Comparison of ENCODE assay signal across 1 cellular context in the genomic region with DNA sequence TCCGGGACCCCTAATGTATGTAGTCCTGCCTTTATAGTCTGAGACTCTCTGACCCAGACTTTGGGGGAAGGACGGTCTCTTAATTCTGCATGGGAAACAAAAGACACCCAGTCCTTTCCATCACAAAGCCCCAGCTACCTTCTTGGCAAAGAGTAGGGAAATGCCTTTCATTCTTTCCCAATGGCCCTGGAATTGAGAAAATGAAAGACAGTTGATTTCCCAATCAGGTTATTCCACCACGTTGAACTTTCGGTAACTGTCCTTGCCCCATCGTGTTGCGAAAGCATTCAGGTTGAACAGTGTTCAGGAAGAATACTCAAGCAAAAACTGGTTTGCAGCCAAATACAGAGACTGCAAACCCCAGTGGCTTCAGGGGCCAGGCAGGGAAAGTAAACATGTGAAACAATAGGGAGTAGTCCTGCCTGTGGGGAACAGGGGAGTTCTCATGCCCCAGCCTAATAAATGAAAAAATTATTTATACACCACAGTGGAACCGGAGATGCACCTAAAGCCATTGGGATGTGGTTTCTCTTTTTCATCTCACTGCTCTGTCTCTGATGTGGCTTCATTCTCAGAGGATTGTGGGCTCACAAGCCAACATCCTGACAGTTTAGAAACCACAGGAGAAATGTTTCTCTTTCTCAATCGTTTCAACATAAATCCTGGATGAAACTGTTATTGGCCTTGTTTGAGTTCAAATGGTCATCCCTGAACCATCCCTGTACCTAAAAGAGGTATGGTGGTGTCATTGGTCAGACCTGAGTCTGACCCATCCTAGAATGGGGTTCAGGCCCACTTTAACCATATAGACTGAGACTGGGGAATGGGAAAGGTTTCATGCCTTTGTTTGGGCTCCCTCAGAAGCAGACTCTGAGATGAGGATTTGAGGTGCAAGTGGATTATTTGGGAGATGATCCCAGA.
TF ChIP-seq lines count a peak whose summit lies in the region.

No MANE protein-coding gene starts in this region.

TF ChIP-seq in HepG2, 621 proteins besides CTCF, POLR2A, EP300 and RAD21 (continued from another document and continues in another):
- TF ChIP-seq, protein P1, sequence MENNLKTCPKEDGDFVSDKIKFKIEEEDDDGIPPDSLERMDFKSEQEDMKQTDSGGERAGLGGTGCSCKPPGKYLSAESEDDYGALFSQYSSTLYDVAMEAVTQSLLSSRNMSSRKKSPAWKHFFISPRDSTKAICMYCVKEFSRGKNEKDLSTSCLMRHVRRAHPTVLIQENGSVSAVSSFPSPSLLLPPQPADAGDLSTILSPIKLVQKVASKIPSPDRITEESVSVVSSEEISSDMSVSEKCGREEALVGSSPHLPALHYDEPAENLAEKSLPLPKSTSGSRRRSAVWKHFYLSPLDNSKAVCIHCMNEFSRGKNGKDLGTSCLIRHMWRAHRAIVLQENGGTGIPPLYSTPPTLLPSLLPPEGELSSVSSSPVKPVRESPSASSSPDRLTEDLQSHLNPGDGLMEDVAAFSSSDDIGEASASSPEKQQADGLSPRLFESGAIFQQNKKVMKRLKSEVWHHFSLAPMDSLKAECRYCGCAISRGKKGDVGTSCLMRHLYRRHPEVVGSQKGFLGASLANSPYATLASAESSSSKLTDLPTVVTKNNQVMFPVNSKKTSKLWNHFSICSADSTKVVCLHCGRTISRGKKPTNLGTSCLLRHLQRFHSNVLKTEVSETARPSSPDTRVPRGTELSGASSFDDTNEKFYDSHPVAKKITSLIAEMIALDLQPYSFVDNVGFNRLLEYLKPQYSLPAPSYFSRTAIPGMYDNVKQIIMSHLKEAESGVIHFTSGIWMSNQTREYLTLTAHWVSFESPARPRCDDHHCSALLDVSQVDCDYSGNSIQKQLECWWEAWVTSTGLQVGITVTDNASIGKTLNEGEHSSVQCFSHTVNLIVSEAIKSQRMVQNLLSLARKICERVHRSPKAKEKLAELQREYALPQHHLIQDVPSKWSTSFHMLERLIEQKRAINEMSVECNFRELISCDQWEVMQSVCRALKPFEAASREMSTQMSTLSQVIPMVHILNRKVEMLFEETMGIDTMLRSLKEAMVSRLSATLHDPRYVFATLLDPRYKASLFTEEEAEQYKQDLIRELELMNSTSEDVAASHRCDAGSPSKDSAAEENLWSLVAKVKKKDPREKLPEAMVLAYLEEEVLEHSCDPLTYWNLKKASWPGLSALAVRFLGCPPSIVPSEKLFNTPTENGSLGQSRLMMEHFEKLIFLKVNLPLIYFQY (CRISPR knock-in tag; IDR thresholded peaks at IDR 0.05; ENCODE audit: borderline replicate concordance), result peak; percentile 95
- TF ChIP-seq FOXK1 (CRISPR knock-in tag; IDR thresholded peaks at IDR 0.05; ENCODE audit: borderline replicate concordance, low read depth) (peak; percentile 97), SAFB2 (CRISPR knock-in tag; IDR thresholded peaks at IDR 0.05; ENCODE audit: borderline replicate concordance, low read depth) (no peak; the same call in 1 of the 2 replicates), SYNCRIP (IDR thresholded peaks at IDR 0.05; ENCODE audit: insufficient read depth, low read depth, low read length) (no peak), ZNF510 (CRISPR knock-in tag; IDR thresholded peaks at IDR 0.05; ENCODE audit: low read depth) (0 out of 2 replicates have a peak, but pooled peaks have one; percentile 35), ZNF577 (CRISPR knock-in tag; IDR thresholded peaks at IDR 0.05; ENCODE audit: borderline replicate concordance, low read depth) (no peak), TCF12 (IDR thresholded peaks at IDR 0.05) (no peak), TCF12 (CRISPR knock-in tag; IDR thresholded peaks at IDR 0.05) (peak; percentile 88; the same call in 1 of the 2 replicates), AGO1 (IDR thresholded peaks at IDR 0.05; ENCODE audit: low read depth, low read length, poor library complexity, severe bottlenecking) (no peak), ZNF549 (CRISPR knock-in tag; IDR thresholded peaks at IDR 0.05) (no peak), YY1 (IDR thresholded peaks at IDR 0.05; ENCODE audit: insufficient read depth, insufficient replicate concordance, low read depth, low read length) (peak; percentile 57), ZFP37 (CRISPR knock-in tag; IDR thresholded peaks at IDR 0.05; ENCODE audit: borderline replicate concordance) (peak; percentile 97), SOX5 (CRISPR knock-in tag; IDR thresholded peaks at IDR 0.05; ENCODE audit: borderline replicate concordance) (peak; percentile 100), ZNF335 (CRISPR knock-in tag; IDR thresholded peaks at IDR 0.05) (peak; percentile 90; the same call in 1 of the 2 replicates), HNF4A (CRISPR knock-in tag; IDR thresholded peaks at IDR 0.05) (peak; percentile 99), ZNF33B (CRISPR knock-in tag; IDR thresholded peaks at IDR 0.05) (peak; percentile 96), HOXD1 (CRISPR knock-in tag; IDR thresholded peaks at IDR 0.05) (peak; percentile 97), ZNF124 (CRISPR knock-in tag; IDR thresholded peaks at IDR 0.05) (peak; percentile 99), ZNF24 (IDR thresholded peaks at IDR 0.05) (peak; percentile 66; the same call in 1 of the 2 replicates), RFXAP (CRISPR knock-in tag; IDR thresholded peaks at IDR 0.05; ENCODE audit: borderline replicate concordance) (peak; percentile 97), SALL2 (CRISPR knock-in tag; IDR thresholded peaks at IDR 0.05) (peak; percentile 76; the same call in 1 of the 2 replicates), ZNF652 (CRISPR knock-in tag; IDR thresholded peaks at IDR 0.05; ENCODE audit: borderline replicate concordance, low read depth) (peak; percentile 85), IRX3 (CRISPR knock-in tag; IDR thresholded peaks at IDR 0.05; ENCODE audit: borderline replicate concordance, low read depth) (no peak), HOXA3 (CRISPR knock-in tag; IDR thresholded peaks at IDR 0.05) (peak; percentile 98)
- TF ChIP-seq, protein P2, sequence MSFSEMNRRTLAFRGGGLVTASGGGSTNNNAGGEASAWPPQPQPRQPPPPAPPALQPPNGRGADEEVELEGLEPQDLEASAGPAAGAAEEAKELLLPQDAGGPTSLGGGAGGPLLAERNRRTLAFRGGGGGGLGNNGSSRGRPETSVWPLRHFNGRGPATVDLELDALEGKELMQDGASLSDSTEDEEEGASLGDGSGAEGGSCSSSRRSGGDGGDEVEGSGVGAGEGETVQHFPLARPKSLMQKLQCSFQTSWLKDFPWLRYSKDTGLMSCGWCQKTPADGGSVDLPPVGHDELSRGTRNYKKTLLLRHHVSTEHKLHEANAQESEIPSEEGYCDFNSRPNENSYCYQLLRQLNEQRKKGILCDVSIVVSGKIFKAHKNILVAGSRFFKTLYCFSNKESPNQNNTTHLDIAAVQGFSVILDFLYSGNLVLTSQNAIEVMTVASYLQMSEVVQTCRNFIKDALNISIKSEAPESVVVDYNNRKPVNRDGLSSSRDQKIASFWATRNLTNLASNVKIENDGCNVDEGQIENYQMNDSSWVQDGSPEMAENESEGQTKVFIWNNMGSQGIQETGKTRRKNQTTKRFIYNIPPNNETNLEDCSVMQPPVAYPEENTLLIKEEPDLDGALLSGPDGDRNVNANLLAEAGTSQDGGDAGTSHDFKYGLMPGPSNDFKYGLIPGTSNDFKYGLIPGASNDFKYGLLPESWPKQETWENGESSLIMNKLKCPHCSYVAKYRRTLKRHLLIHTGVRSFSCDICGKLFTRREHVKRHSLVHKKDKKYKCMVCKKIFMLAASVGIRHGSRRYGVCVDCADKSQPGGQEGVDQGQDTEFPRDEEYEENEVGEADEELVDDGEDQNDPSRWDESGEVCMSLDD (CRISPR knock-in tag; IDR thresholded peaks at IDR 0.05; ENCODE audit: borderline replicate concordance), result peak; percentile 79; the same call in 1 of the 2 replicates
- TF ChIP-seq, protein P3, sequence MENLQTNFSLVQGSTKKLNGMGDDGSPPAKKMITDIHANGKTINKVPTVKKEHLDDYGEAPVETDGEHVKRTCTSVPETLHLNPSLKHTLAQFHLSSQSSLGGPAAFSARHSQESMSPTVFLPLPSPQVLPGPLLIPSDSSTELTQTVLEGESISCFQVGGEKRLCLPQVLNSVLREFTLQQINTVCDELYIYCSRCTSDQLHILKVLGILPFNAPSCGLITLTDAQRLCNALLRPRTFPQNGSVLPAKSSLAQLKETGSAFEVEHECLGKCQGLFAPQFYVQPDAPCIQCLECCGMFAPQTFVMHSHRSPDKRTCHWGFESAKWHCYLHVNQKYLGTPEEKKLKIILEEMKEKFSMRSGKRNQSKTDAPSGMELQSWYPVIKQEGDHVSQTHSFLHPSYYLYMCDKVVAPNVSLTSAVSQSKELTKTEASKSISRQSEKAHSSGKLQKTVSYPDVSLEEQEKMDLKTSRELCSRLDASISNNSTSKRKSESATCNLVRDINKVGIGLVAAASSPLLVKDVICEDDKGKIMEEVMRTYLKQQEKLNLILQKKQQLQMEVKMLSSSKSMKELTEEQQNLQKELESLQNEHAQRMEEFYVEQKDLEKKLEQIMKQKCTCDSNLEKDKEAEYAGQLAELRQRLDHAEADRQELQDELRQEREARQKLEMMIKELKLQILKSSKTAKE (CRISPR knock-in tag; IDR thresholded peaks at IDR 0.05; ENCODE audit: borderline replicate concordance), result peak; percentile 92
- TF ChIP-seq, protein P4, sequence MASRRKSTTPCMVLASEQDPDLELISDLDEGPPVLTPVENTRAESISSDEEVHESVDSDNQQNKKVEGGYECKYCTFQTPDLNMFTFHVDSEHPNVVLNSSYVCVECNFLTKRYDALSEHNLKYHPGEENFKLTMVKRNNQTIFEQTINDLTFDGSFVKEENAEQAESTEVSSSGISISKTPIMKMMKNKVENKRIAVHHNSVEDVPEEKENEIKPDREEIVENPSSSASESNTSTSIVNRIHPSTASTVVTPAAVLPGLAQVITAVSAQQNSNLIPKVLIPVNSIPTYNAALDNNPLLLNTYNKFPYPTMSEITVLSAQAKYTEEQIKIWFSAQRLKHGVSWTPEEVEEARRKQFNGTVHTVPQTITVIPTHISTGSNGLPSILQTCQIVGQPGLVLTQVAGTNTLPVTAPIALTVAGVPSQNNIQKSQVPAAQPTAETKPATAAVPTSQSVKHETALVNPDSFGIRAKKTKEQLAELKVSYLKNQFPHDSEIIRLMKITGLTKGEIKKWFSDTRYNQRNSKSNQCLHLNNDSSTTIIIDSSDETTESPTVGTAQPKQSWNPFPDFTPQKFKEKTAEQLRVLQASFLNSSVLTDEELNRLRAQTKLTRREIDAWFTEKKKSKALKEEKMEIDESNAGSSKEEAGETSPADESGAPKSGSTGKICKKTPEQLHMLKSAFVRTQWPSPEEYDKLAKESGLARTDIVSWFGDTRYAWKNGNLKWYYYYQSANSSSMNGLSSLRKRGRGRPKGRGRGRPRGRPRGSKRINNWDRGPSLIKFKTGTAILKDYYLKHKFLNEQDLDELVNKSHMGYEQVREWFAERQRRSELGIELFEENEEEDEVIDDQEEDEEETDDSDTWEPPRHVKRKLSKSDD (CRISPR knock-in tag; IDR thresholded peaks at IDR 0.05; ENCODE audit: low read depth), result peak; percentile 98
- TF ChIP-seq, protein P5, sequence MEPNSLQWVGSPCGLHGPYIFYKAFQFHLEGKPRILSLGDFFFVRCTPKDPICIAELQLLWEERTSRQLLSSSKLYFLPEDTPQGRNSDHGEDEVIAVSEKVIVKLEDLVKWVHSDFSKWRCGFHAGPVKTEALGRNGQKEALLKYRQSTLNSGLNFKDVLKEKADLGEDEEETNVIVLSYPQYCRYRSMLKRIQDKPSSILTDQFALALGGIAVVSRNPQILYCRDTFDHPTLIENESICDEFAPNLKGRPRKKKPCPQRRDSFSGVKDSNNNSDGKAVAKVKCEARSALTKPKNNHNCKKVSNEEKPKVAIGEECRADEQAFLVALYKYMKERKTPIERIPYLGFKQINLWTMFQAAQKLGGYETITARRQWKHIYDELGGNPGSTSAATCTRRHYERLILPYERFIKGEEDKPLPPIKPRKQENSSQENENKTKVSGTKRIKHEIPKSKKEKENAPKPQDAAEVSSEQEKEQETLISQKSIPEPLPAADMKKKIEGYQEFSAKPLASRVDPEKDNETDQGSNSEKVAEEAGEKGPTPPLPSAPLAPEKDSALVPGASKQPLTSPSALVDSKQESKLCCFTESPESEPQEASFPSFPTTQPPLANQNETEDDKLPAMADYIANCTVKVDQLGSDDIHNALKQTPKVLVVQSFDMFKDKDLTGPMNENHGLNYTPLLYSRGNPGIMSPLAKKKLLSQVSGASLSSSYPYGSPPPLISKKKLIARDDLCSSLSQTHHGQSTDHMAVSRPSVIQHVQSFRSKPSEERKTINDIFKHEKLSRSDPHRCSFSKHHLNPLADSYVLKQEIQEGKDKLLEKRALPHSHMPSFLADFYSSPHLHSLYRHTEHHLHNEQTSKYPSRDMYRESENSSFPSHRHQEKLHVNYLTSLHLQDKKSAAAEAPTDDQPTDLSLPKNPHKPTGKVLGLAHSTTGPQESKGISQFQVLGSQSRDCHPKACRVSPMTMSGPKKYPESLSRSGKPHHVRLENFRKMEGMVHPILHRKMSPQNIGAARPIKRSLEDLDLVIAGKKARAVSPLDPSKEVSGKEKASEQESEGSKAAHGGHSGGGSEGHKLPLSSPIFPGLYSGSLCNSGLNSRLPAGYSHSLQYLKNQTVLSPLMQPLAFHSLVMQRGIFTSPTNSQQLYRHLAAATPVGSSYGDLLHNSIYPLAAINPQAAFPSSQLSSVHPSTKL (CRISPR knock-in tag; IDR thresholded peaks at IDR 0.05), result peak; percentile 100
- TF ChIP-seq, protein P6, sequence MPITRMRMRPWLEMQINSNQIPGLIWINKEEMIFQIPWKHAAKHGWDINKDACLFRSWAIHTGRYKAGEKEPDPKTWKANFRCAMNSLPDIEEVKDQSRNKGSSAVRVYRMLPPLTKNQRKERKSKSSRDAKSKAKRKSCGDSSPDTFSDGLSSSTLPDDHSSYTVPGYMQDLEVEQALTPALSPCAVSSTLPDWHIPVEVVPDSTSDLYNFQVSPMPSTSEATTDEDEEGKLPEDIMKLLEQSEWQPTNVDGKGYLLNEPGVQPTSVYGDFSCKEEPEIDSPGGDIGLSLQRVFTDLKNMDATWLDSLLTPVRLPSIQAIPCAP (CRISPR knock-in tag; IDR thresholded peaks at IDR 0.05; ENCODE audit: low read depth), result peak; percentile 90; the same call in 1 of the 2 replicates
- TF ChIP-seq, protein P7, sequence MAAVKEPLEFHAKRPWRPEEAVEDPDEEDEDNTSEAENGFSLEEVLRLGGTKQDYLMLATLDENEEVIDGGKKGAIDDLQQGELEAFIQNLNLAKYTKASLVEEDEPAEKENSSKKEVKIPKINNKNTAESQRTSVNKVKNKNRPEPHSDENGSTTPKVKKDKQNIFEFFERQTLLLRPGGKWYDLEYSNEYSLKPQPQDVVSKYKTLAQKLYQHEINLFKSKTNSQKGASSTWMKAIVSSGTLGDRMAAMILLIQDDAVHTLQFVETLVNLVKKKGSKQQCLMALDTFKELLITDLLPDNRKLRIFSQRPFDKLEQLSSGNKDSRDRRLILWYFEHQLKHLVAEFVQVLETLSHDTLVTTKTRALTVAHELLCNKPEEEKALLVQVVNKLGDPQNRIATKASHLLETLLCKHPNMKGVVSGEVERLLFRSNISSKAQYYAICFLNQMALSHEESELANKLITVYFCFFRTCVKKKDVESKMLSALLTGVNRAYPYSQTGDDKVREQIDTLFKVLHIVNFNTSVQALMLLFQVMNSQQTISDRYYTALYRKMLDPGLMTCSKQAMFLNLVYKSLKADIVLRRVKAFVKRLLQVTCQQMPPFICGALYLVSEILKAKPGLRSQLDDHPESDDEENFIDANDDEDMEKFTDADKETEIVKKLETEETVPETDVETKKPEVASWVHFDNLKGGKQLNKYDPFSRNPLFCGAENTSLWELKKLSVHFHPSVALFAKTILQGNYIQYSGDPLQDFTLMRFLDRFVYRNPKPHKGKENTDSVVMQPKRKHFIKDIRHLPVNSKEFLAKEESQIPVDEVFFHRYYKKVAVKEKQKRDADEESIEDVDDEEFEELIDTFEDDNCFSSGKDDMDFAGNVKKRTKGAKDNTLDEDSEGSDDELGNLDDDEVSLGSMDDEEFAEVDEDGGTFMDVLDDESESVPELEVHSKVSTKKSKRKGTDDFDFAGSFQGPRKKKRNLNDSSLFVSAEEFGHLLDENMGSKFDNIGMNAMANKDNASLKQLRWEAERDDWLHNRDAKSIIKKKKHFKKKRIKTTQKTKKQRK (IDR thresholded peaks at IDR 0.05; ENCODE audit: low read length), result no peak
